9 cellular contexts compared by ENCODE assay signal in the genomic region with DNA sequence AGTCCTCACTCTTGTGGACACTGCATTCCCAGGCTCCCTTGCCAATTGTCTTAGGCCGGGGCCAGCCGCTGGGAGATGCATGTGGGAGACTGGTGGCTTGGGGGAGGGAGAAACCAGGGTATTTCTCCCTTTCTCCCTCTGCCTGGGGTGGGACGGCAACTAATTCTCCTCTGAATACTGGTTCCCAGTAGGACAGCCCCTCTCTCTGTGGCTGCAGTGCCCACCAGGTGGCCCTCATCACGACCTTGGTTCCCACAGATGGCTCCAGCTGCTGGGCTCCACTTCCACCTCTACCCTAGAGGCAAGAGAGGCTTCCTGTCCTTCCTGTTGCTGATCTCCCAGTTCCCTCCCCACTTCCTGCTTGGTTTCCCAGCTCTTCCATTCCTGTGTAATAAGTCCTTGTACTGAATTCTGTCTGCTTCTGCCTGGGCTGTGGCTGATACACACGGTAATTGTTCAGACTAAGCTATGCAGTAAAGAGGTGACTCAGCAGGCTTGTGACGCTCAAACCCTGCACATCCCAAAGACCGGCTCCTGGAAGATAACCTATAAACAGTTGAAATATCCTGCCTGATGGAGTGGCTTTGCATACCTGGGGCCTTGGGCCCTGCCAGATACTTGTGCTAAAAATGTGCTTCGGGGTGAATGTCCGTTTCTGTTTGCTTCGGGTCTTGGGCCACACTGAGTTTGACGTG. TPM values are rescaled to one million over a fixed set of nuclear protein-coding genes. Genes with fewer than 3 reads are reported as not detected.
DNase-seq lines count a peak whose midpoint lies in the region; ATAC-seq and TF ChIP-seq lines count a peak whose summit lies in the region.
"Had no signal": no experiment of that assay in that cellular context is flagged by ENCODE, and none has a peak within 500 bp of the region (broad histone marks: within the 10 kb centered on the region; RNA-seq: fewer than 3 reads in every experiment).

No MANE protein-coding gene starts in this region.

- no peaks in the 10 kb centered on the region for H3K9me2 ChIP-seq in HCT116 (ENCODE audit: insufficient read depth)

- POLR2A ChIA-PET in HCT116 (lab: Charles Lee): no interaction called here

- TF ChIP-seq RAD21 in HCT116 (IDR thresholded peaks at IDR 0.05; ENCODE audit: low read depth): no peak

- intact Hi-C loops in HCT116 (cut with micrococcal nuclease) (loop anchor here (5.0 kb wide), 1 partner anchor 47 kb away; the partner anchor contains the start of gene CNBP), adrenal gland (cut with DNase I) (no loop called here), dorsolateral prefrontal cortex (cut with DNase I) (no loop called here)

- BruUV-seq in HCT116 (replicated peaks; lab: Mats Ljungman, UMichigan): no TSS peak

- peak overlapping the region; percentile 26 for H3K9ac ChIP-seq in HCT116 (ENCODE audit: low read length)

- H3K9me3 ChIP-seq in HCT116 (ENCODE audit: control insufficient read depth in 1 of 2, insufficient read depth in 1 of 2, low read depth in 1 of 2, low read length in 2 of 2): no peaks in the 10 kb centered on the region
- H3K9me3 ChIP-seq in adrenal gland (replicated peaks in 1 of 3): no peaks in the 10 kb centered on the region

- peaks cover 56% of the 10 kb centered on the region for H3K4me1 ChIP-seq in ACC112 (ENCODE audit: control insufficient read depth, insufficient read depth, low read length, unreplicated experiment)
- peaks cover 36 to 74% of the 10 kb centered on the region in 2 experiments for H3K4me1 ChIP-seq in HCT116 (ENCODE audit: control insufficient read depth in 1 of 2, insufficient read depth in 2 of 2, low read length in 2 of 2)
- peaks cover 45 to 68% of the 10 kb centered on the region in 2 donors for H3K4me1 ChIP-seq in adrenal gland (replicated peaks in 1 of 2)

- H3K27me3 ChIP-seq in ACC112 (ENCODE audit: insufficient read depth, low read length) (no peaks in the 10 kb centered on the region), HCT116 (ENCODE audit: insufficient read depth, low read length) (no peaks in the 10 kb centered on the region), adrenal gland (no peaks in the 10 kb centered on the region), dorsolateral prefrontal cortex (no peaks in the 10 kb centered on the region)

- ATAC-seq in HCT116 (peak; percentile 25), HG03432 (IDR thresholded peaks at IDR 0.05; ENCODE audit: unreplicated experiment) (no peak)

- peak overlapping the region; percentile 80 for H3K27ac ChIP-seq in ACC112 (ENCODE audit: low read depth, low read length)
- H3K27ac ChIP-seq in HCT116 (ENCODE audit: low read depth, low read length): peak overlapping the region; percentile 50
- H3K27ac ChIP-seq in adrenal gland: peak overlapping the region; percentile 1 to 87 (median 51)
- H3K27ac ChIP-seq in dorsolateral prefrontal cortex: peak overlapping the region in 15 of 59 donors; percentile 3 to 68 (median 32)

- no peak for DNase-seq in HCT116 (ENCODE audit: low read depth, low spot score)
- peak in 3 of 7 donors; percentile 35 to 42 (median 37) for DNase-seq in adrenal gland
- DNase-seq in kidney tubule cell (ENCODE audit: low spot score): peak; percentile 72
- no peak for DNase-seq in NCI-H1436 treated with DMSO at 0.1 percent for 48 hours (lab: John Stamatoyannopoulos, UW)
- no peak for DNase-seq in NK-92 treated with Interleukin-12 subunit alpha and Interleukin-12 subunit beta, amount 100 ng/mL, for 24 hours (lab: John Stamatoyannopoulos, UW)
- DNase-seq in dorsolateral prefrontal cortex: no peak
- DNase-seq: NCI-H187 treated with DMSO at 0.1 percent for 48 hours had no signal

- 43 to 48% (median 43%) methylated on average over 10 to 11 of the region's 11 CpGs for WGBS in adrenal gland, 4 donors

- peak overlapping the region; percentile 64 for H3K4me2 ChIP-seq in HCT116 (ENCODE audit: low read length)

- H3K4me3 ChIP-seq in ACC112 (ENCODE audit: low read depth, low read length): no peak overlapping the region
- H3K4me3 ChIP-seq in HCT116 (replicated peaks in 1 of 2; ENCODE audit: low read depth in 1 of 2, low read length in 2 of 2): peak overlapping the region in 1 of 2 experiments; percentile 17; a peak in 1 of 4 replicates
- H3K4me3 ChIP-seq in adrenal gland: no peak overlapping the region
- H3K4me3 ChIP-seq in dorsolateral prefrontal cortex: no peak overlapping the region

- no peaks in the 10 kb centered on the region for H3K36me3 ChIP-seq in ACC112 (ENCODE audit: insufficient read depth, low read length)
- H3K36me3 ChIP-seq in HCT116 (ENCODE audit: control insufficient read depth in 1 of 2, insufficient read depth in 2 of 2, low read length in 2 of 2): no peaks in the 10 kb centered on the region
- H3K36me3 ChIP-seq in adrenal gland (replicated peaks in 1 of 2): no peaks in the 10 kb centered on the region

- H3K79me2 ChIP-seq in ACC112 (ENCODE audit: control insufficient read depth, insufficient read depth, low read length, unreplicated experiment) (no peaks in the 10 kb centered on the region), HCT116 (ENCODE audit: insufficient read depth, low read length) (no peaks in the 10 kb centered on the region)

- RAD21 ChIA-PET in HCT116 (lab: Charles Lee; ENCODE audit: low non-redundant PET in 1 of 2, low total read pairs in 2 of 2, uncharacterized antibody in 2 of 2, unreplicated experiment in 2 of 2): interaction anchor here in 1 of 2 experiments (1.4 kb wide), 1 partner anchor 16 kb away, joined by 4 read pairs; no protein-coding TSS in a partner anchor

- TF ChIP-seq CTCF in HCT116 (IDR thresholded peaks at IDR 0.05 in 2 of 3, conservative IDR thresholded peaks at IDR 0.05 in 1 of 3; ENCODE audit: borderline replicate concordance in 1 of 3, insufficient read depth in 1 of 3, low read depth in 2 of 3, low read length in 2 of 3) (peak in 1 of 3 experiments; percentile 20; a peak in 1 of 6 replicates), adrenal gland (IDR thresholded peaks at IDR 0.05) (no peak), dorsolateral prefrontal cortex (IDR thresholded peaks at IDR 0.05 in 54 of 56, conservative IDR thresholded peaks at IDR 0.05 in 2 of 56; ENCODE audit: low read depth in 1 of 56, partially characterized antibody in 56 of 56) (no peak)

- CTCF ChIA-PET in HCT116 (lab: Charles Lee): interaction anchor here (1.1 kb wide), 1 partner anchor 16 kb away, joined by 4 read pairs; no protein-coding TSS in a partner anchor

- TF ChIP-seq POLR2A in HCT116 (IDR thresholded peaks at IDR 0.05; ENCODE audit: borderline replicate concordance, extremely low read depth, insufficient read depth, insufficient read length) (no peak), adrenal gland (IDR thresholded peaks at IDR 0.05) (no peak)

- peak overlapping the region; percentile 59 for H2AFZ ChIP-seq in ACC112 (ENCODE audit: low read length, unreplicated experiment)
- peak overlapping the region; percentile 90 for H2AFZ ChIP-seq in HCT116 (ENCODE audit: low read depth, low read length, poor library complexity, severe bottlenecking)

- no peaks in the 10 kb centered on the region for H4K20me1 ChIP-seq in HCT116 (ENCODE audit: insufficient read depth)

TF ChIP-seq in HCT116, 20 proteins besides CTCF, POLR2A, EP300 and RAD21 (continues in another document):
- no peak for TF ChIP-seq JUND (IDR thresholded peaks at IDR 0.05)
- TF ChIP-seq TCF7L2 (IDR thresholded peaks at IDR 0.05; ENCODE audit: borderline replicate concordance, extremely low read depth, insufficient read depth, insufficient read length): no peak
- TF ChIP-seq YY1 (IDR thresholded peaks at IDR 0.05; ENCODE audit: extremely low read depth, insufficient replicate concordance, low read depth, low read length): no peak
- no peak for TF ChIP-seq SP1 (IDR thresholded peaks at IDR 0.05; ENCODE audit: low read depth)
- TF ChIP-seq, protein P1, sequence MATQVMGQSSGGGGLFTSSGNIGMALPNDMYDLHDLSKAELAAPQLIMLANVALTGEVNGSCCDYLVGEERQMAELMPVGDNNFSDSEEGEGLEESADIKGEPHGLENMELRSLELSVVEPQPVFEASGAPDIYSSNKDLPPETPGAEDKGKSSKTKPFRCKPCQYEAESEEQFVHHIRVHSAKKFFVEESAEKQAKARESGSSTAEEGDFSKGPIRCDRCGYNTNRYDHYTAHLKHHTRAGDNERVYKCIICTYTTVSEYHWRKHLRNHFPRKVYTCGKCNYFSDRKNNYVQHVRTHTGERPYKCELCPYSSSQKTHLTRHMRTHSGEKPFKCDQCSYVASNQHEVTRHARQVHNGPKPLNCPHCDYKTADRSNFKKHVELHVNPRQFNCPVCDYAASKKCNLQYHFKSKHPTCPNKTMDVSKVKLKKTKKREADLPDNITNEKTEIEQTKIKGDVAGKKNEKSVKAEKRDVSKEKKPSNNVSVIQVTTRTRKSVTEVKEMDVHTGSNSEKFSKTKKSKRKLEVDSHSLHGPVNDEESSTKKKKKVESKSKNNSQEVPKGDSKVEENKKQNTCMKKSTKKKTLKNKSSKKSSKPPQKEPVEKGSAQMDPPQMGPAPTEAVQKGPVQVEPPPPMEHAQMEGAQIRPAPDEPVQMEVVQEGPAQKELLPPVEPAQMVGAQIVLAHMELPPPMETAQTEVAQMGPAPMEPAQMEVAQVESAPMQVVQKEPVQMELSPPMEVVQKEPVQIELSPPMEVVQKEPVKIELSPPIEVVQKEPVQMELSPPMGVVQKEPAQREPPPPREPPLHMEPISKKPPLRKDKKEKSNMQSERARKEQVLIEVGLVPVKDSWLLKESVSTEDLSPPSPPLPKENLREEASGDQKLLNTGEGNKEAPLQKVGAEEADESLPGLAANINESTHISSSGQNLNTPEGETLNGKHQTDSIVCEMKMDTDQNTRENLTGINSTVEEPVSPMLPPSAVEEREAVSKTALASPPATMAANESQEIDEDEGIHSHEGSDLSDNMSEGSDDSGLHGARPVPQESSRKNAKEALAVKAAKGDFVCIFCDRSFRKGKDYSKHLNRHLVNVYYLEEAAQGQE (IDR thresholded peaks at IDR 0.05; ENCODE audit: low read depth): no peak
- no peak for TF ChIP-seq POLR2AphosphoS5 (IDR thresholded peaks at IDR 0.05; ENCODE audit: low read depth, low read length)
- no peak for TF ChIP-seq SRF (IDR thresholded peaks at IDR 0.05; ENCODE audit: low read depth)
- no peak for TF ChIP-seq EZH2 (IDR thresholded peaks at IDR 0.05)

RNA-seq across cellular contexts. Expression of gene COPG1, which starts 20.4 kb away (rescaled TPM):
- 182 TPM for total RNA-seq in HCT116 (2021; ENCODE audit: unreplicated experiment)
- 171 and 220 TPM in 2 replicates for polyA plus RNA-seq in HCT116 (2012)
- total RNA-seq in adrenal gland: 100 to 1,000 TPM; 105 to 318 (median 162) TPM
- 100 to 1,000 TPM in 2 of 3 donors, 10 to 100 TPM in 1; 84.9 to 182 (median 160) TPM for polyA plus RNA-seq in adrenal gland
- total RNA-seq in dorsolateral prefrontal cortex: 100 to 1,000 TPM in 108 of 120 experiments, 10 to 100 TPM in 12; 64.7 to 179 (median 137) TPM

RNA-seq across cellular contexts. Expression of gene CNBP, which starts 45.3 kb away (rescaled TPM):
- total RNA-seq in HCT116 (2021; ENCODE audit: unreplicated experiment) (353 TPM), adrenal gland (100 to 1,000 TPM; 336 to 804 (median 488) TPM), dorsolateral prefrontal cortex (100 to 1,000 TPM; 173 to 277 (median 229) TPM)
- polyA plus RNA-seq in HCT116 (2012): 338 TPM in 2 replicates
- 100 to 1,000 TPM; 373 to 465 (median 424) TPM for polyA plus RNA-seq in adrenal gland

RNA-seq across cellular contexts. Expression of gene HMCES, which starts 49.6 kb away (rescaled TPM):
- total RNA-seq in HCT116 (2021; ENCODE audit: unreplicated experiment) (78.9 TPM), adrenal gland (10 to 100 TPM; 17.3 to 39.7 (median 25.8) TPM), dorsolateral prefrontal cortex (10 to 100 TPM; 31.9 to 85.5 (median 48.3) TPM)
- 71.7 and 73.4 TPM in 2 replicates for polyA plus RNA-seq in HCT116 (2012)
- 10 to 100 TPM; 16.0 to 29.4 (median 19.9) TPM for polyA plus RNA-seq in adrenal gland
